8 cellular contexts compared by ENCODE assay signal in the genomic region with DNA sequence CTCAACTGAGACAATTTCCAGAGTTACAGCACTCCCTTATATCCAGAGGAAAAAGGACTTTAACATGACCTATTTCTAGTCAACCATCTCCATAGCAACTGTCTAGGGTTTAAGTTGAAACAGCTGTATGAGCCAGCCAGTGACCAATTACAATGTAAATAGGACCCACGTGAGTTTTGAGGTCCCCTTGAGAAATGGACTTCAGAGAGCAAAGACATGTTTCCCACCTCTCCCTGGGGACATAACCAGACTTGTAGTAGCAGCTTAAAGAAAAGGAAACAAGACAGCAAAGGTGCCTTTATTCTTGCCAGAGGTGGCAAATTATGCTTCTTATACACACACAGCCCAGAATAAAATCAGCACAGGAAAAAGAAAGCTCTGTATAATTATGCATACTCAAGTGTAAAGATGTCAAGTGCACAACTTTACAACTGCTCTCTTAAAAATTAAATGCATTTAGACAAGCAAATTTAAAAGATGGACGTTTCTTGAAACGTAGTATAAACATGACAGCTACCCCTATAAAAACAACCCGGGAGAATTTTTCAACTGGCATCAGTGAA. TPM values are rescaled to one million over a fixed set of nuclear protein-coding genes. Genes with fewer than 3 reads are reported as not detected.
A peak's percentile ranks its signal among the peaks of the same experiment; 100 is the strongest.
DNase-seq lines count a peak whose midpoint lies in the region; ATAC-seq, FAIRE-seq and TF ChIP-seq lines count a peak whose summit lies in the region.

No MANE protein-coding gene starts in this region.

- FAIRE-seq in GM19239 (lab: Jason Lieb, UNC) = no peak

- H3K36me3 ChIP-seq in thoracic aorta = no peaks in the 10 kb centered on the region

- H3K27me3 ChIP-seq in thoracic aorta (replicated peaks; ENCODE audit: insufficient read depth) = no peaks in the 10 kb centered on the region

- no peaks in the 10 kb centered on the region for H3K9me3 ChIP-seq in thoracic aorta

- peak overlapping the region; percentile 19 to 23 for H3K27ac ChIP-seq in thoracic aorta

- POLR2A ChIA-PET in GM10248 (lab: Yijun Ruan, JAX) = interaction anchor here (0.5 to 2.3 kb wide), 2 partner anchors 67 to 598 kb away, joined by 4 to 9 read pairs; partner anchors contain the start of gene ITPR1

- CTCF ChIA-PET in GM10248 (lab: Yijun Ruan, JAX) = interaction anchor here (1.6 kb wide), 1 partner anchor 24 kb away, joined by 4 read pairs; no protein-coding TSS in a partner anchor

- peak; percentile 85 for ATAC-seq in GM21576 (IDR thresholded peaks at IDR 0.05; ENCODE audit: unreplicated experiment)
- peak; percentile 27 for ATAC-seq in thoracic aorta (ENCODE audit: insufficient number of reproducible peaks, low FRiP score, low read depth)

- DNase-seq in GM10248 (ENCODE audit: extremely low spot score) (peak; percentile 31), HuH-7.5 (ENCODE audit: low spot score) (peak; percentile 34), epithelial cell of esophagus (ENCODE audit: low read depth) (peak; percentile 78), thoracic aorta (ENCODE audit: low spot score) (no peak), NCI-H1092 (lab: John Stamatoyannopoulos, UW) (no peak), UCSD-AML1 (lab: John Stamatoyannopoulos, UW; ENCODE audit: unreplicated experiment) (no peak), GM19239 (ENCODE audit: insufficient read length, low spot score) (no peak)

- no peak for TF ChIP-seq CTCF in GM10248 (IDR thresholded peaks at IDR 0.05; ENCODE audit: control extremely low read depth, extremely low read depth, low read depth, missing control alignments)
- TF ChIP-seq CTCF in epithelial cell of esophagus (IDR thresholded peaks at IDR 0.05; ENCODE audit: insufficient read depth, low read depth, low read length, missing control alignments) = no peak
- TF ChIP-seq CTCF in thoracic aorta (IDR thresholded peaks at IDR 0.05) = no peak

- H3K4me3 ChIP-seq in epithelial cell of esophagus (ENCODE audit: low read length) = no peak overlapping the region
- no peak overlapping the region for H3K4me3 ChIP-seq in thoracic aorta

- peaks cover 14 to 23% of the 10 kb centered on the region in 2 donors for H3K4me1 ChIP-seq in thoracic aorta (ENCODE audit: control insufficient read depth in 1 of 2, low read depth in 2 of 2)

RNA-seq across cellular contexts. Expression of gene SUMF1, which starts 40.2 kb away (rescaled TPM):
- 10 to 100 TPM; 35.0 to 63.5 TPM for total RNA-seq in thoracic aorta

Comparison
In these comparisons a context has a peak if more than half of its experiments do, and no peak if none do; other contexts are left out.
1. DNase-seq: peak in GM10248 (single experiment), HuH-7.5 (single experiment) and epithelial cell of esophagus (single experiment); none in thoracic aorta (single experiment), NCI-H1092 (single experiment), UCSD-AML1 (single experiment) and GM19239 (single experiment).